Comparison of ENCODE assay signal across 9 cellular contexts in the genomic region with DNA sequence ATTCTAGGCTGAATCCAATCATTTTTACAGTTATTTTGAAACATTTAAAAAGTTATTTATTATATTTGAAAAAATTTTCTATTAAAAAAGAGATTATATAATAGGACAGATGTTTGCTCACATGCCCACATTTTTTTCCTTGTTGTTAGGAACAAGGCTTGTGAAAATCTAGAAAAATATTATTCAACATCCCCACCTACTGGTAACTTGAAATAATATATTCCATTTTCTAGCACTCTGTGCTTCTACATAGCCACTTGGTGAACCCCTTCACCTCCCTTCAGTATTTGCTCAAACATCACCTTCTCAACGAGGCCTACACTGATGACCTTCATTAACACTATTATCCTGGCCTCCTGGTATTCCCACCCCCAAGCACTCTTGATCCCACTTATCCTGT. TPM values are rescaled to one million over a fixed set of nuclear protein-coding genes. Genes with fewer than 3 reads are reported as not detected.
A peak's percentile ranks its signal among the peaks of the same experiment; 100 is the strongest.
DNase-seq lines count a peak whose midpoint lies in the region; ATAC-seq and TF ChIP-seq lines count a peak whose summit lies in the region.
"Had no signal": no experiment of that assay in that cellular context is flagged by ENCODE, and none has a peak within 500 bp of the region (broad histone marks: within the 10 kb centered on the region; RNA-seq: fewer than 3 reads in every experiment).

No MANE protein-coding gene starts in this region.

- H3K4me3 ChIP-seq in epithelial cell of proximal tubule (ENCODE audit: low read depth, low read length) (no peak overlapping the region), H7 (ENCODE audit: insufficient read depth, low read depth, low read length) (no peak overlapping the region)

- H3K27me3 Mint-ChIP-seq in stimulated activated naive B cell treated with anti-CD40 and anti-IgM and Interleukin-4, amounts not matched to agents 10 μg/mL and 1 μg/mL and 100 μg/mL, for 72 hours = peaks cover 9 to 21% of the 10 kb centered on the region in 2 donors
- peaks cover 8% of the 10 kb centered on the region for H3K27me3 Mint-ChIP-seq in nephron progenitor cell (ENCODE audit: low read depth, poor library complexity)

- TF ChIP-seq CTCF in epithelial cell of proximal tubule (conservative IDR thresholded peaks at IDR 0.05; ENCODE audit: low read depth, low read length) = peak; percentile 41
- TF ChIP-seq CTCF in nephron progenitor cell (IDR thresholded peaks at IDR 0.05) = no peak

- no peaks in the 10 kb centered on the region for H3K36me3 Mint-ChIP-seq in stimulated activated naive B cell treated with anti-CD40 and anti-IgM and Interleukin-4, amounts not matched to agents 10 μg/mL and 1 μg/mL and 100 μg/mL, for 72 hours
- no peaks in the 10 kb centered on the region for H3K36me3 Mint-ChIP-seq in nephron progenitor cell (ENCODE audit: low read depth)
- H3K36me3 Mint-ChIP-seq: IgD-negative memory B cell had no signal

- no peaks in the 10 kb centered on the region for H3K27me3 ChIP-seq in H7 (ENCODE audit: control insufficient read depth, insufficient read depth, low read length)

- ATAC-seq in HG02678 (IDR thresholded peaks at IDR 0.05; ENCODE audit: unreplicated experiment) (peak; percentile 43), HG03139 (IDR thresholded peaks at IDR 0.05; ENCODE audit: unreplicated experiment) (no peak)
- peak; percentile 21 to 39 for ATAC-seq in stimulated activated naive B cell treated with anti-CD40 and anti-IgM and Interleukin-4, amounts not matched to agents 10 μg/mL and 1 μg/mL and 100 μg/mL, for 72 hours (replicated peaks)

- H3K36me3 ChIP-seq in H7 (replicated peaks; ENCODE audit: control insufficient read depth, insufficient read depth, low read length) = no peaks in the 10 kb centered on the region

- no peaks in the 10 kb centered on the region for H3K4me1 Mint-ChIP-seq in stimulated activated naive B cell treated with anti-CD40 and anti-IgM and Interleukin-4, amounts not matched to agents 10 μg/mL and 1 μg/mL and 100 μg/mL, for 72 hours
- H3K4me1 Mint-ChIP-seq in nephron progenitor cell = no peaks in the 10 kb centered on the region
- H3K4me1 Mint-ChIP-seq: IgD-negative memory B cell had no signal

- H3K27ac Mint-ChIP-seq in stimulated activated naive B cell treated with anti-CD40 and anti-IgM and Interleukin-4, amounts not matched to agents 10 μg/mL and 1 μg/mL and 100 μg/mL, for 72 hours = no peak overlapping the region
- H3K27ac Mint-ChIP-seq in nephron progenitor cell = no peak overlapping the region
- H3K27ac Mint-ChIP-seq: IgD-negative memory B cell had no signal

- no peak overlapping the region for H3K4me3 Mint-ChIP-seq in stimulated activated naive B cell treated with anti-CD40 and anti-IgM and Interleukin-4, amounts not matched to agents 10 μg/mL and 1 μg/mL and 100 μg/mL, for 72 hours
- no peak overlapping the region for H3K4me3 Mint-ChIP-seq in nephron progenitor cell
- H3K4me3 Mint-ChIP-seq: IgD-negative memory B cell had no signal

- peak; percentile 39 for DNase-seq in EH (ENCODE audit: low read depth)
- DNase-seq in NCI-H774 (lab: John Stamatoyannopoulos, UW) = peak; percentile 77
- DNase-seq in epithelial cell of proximal tubule (ENCODE audit: low read depth) = no peak
- DNase-seq in stimulated activated naive B cell treated with anti-CD40 and anti-IgM and Interleukin-4, amounts not matched to agents 10 μg/mL and 1 μg/mL and 100 μg/mL, for 72 hours = no peak
- DNase-seq in nephron progenitor cell = no peak
- no peak for DNase-seq in H7

- H3K9me3 Mint-ChIP-seq in stimulated activated naive B cell treated with anti-CD40 and anti-IgM and Interleukin-4, amounts not matched to agents 10 μg/mL and 1 μg/mL and 100 μg/mL, for 72 hours = peaks cover 0 to 1% of the 10 kb centered on the region in 2 donors
- H3K9me3 Mint-ChIP-seq in nephron progenitor cell = no peaks in the 10 kb centered on the region

RNA-seq across cellular contexts. Expression of gene GPRC6A, which starts 18.4 kb away (rescaled TPM):
- total RNA-seq in epithelial cell of proximal tubule = not detected in 2 replicates
- 0.11 TPM in 1 of 2 replicates, not detected in the other for total RNA-seq in H7 (2014; rRNA removed; shearing (Covaris generic))

RNA-seq across cellular contexts. Expression of gene RFX6, which starts 29.8 kb away (rescaled TPM):
- total RNA-seq in epithelial cell of proximal tubule = not detected in 2 replicates
- not detected in 2 replicates for total RNA-seq in H7 (2014; rRNA removed; shearing (Covaris generic))

Comparison
In these comparisons a context has a peak if more than half of its experiments do, and no peak if none do; other contexts are left out.
1. DNase-seq: peak in EH (single experiment) and NCI-H774 (single experiment); none in epithelial cell of proximal tubule (single experiment), stimulated activated naive B cell treated with anti-CD40 and anti-IgM and Interleukin-4, amounts not matched to agents 10 μg/mL and 1 μg/mL and 100 μg/mL, for 72 hours (single experiment), nephron progenitor cell (single experiment) and H7 (single experiment).